ENCODE assay signal across 26 cellular contexts in genomic region chr21:36901575-36901974, GRCh38.
"Had no signal": no experiment of that assay in that cellular context is flagged by ENCODE, and none has a peak within 500 bp of the region (broad histone marks: within the 10 kb centered on the region; RNA-seq: fewer than 3 reads in every experiment).

No MANE protein-coding gene starts in this region.

- H3K4me3 Mint-ChIP-seq: activated CD8-positive, alpha-beta T cell treated with anti-CD3 and anti-CD28 coated beads for 36 hours; activated naive CD4-positive, alpha-beta T cell treated with anti-CD3 and anti-CD28 coated beads, Interleukin-2, amount 50 U/mL, for 24 hours; activated naive CD8-positive, alpha-beta T cell treated with anti-CD3 and anti-CD28 coated beads, Interleukin-2, amount 10 ng/mL, durations not matched to agents 7 days and 5 days; T-helper 1 cell treated with Interleukin-12 subunit alpha and Interleukin-12 subunit beta and Interleukin-4 antibody, amounts not matched to agents 30 μg/mL and 1 μg/mL, for 36 hours; T-helper 2 cell treated with Interferon-gamma antibody and Interleukin-4, amounts not matched to agents 5 μg/mL and 100 μg/mL, for 36 hours had no signal

- H3K4me1 ChIP-seq: body of pancreas, breast epithelium had no signal

- H3K27me3 Mint-ChIP-seq: activated CD8-positive, alpha-beta T cell treated with anti-CD3 and anti-CD28 coated beads for 36 hours; activated naive CD4-positive, alpha-beta T cell treated with anti-CD3 and anti-CD28 coated beads, Interleukin-2, amount 50 U/mL, for 24 hours; activated naive CD8-positive, alpha-beta T cell treated with anti-CD3 and anti-CD28 coated beads, Interleukin-2, amount 10 ng/mL, durations not matched to agents 7 days and 5 days had no signal

- DNase-seq: activated CD4-positive, alpha-beta T cell treated with anti-CD3 and anti-CD28 coated beads for 4 hours; activated CD4-positive, alpha-beta T cell treated with anti-CD3 and anti-CD28 coated beads, Interleukin-2, amount 50 U/mL, for 1 hour; activated CD8-positive, alpha-beta T cell treated with anti-CD3 and anti-CD28 coated beads for 36 hours; activated gamma-delta T cell; activated naive CD4-positive, alpha-beta T cell treated with Interleukin-2 at 50 U/mL for 16 hours; activated naive CD8-positive, alpha-beta T cell treated with anti-CD3 and anti-CD28 coated beads, Interleukin-2, amount 10 ng/mL, durations not matched to agents 7 days and 5 days; activated T-cell treated with anti-CD3 and anti-CD28 coated beads for 4 hours; activated T-cell treated with anti-CD3 and anti-CD28 coated beads, Interleukin-2, amount 50 U/mL, for 48 hours; body of pancreas; MM.1S; MV-4-11; NCI-H1092; NCI-H1436 treated with DMSO at 0.1 percent for 48 hours; NCI-H1694 treated with DMSO at 0.1 percent for 48 hours; NCI-H2029; NCI-H345; NCI-H524 treated with DMSO at 0.1 percent for 48 hours; SHP77 treated with DMSO at 0.1 percent for 48 hours; SK-N-SH had no signal

- H3K27ac ChIP-seq: body of pancreas, breast epithelium, KMS-11, SJSA1 had no signal

- H3K4me1 Mint-ChIP-seq: activated naive CD4-positive, alpha-beta T cell treated with anti-CD3 and anti-CD28 coated beads, Interleukin-2, amount 50 U/mL, for 24 hours had no signal

- H3K9me3 Mint-ChIP-seq: activated CD8-positive, alpha-beta T cell treated with anti-CD3 and anti-CD28 coated beads for 36 hours; activated naive CD4-positive, alpha-beta T cell treated with anti-CD3 and anti-CD28 coated beads, Interleukin-2, amount 50 U/mL, for 24 hours; activated naive CD8-positive, alpha-beta T cell treated with anti-CD3 and anti-CD28 coated beads, Interleukin-2, amount 10 ng/mL, durations not matched to agents 7 days and 5 days; activated T-helper 2 cell treated with anti-CD3 and anti-CD28 coated beads, Interferon-gamma antibody, Interleukin-2, Interleukin-4, amounts not matched to agents 10 μg/mL and 5 μg/mL and 100 μg/mL, durations not matched to agents 14 hours and 24 hours and 36 hours; T-helper 1 cell treated with Interleukin-12 subunit alpha and Interleukin-12 subunit beta and Interleukin-4 antibody, amounts not matched to agents 30 μg/mL and 1 μg/mL, for 36 hours; T-helper 2 cell treated with Interferon-gamma antibody and Interleukin-4, amounts not matched to agents 5 μg/mL and 100 μg/mL, for 36 hours had no signal

- H3K27me3 ChIP-seq: body of pancreas, breast epithelium, SJSA1 had no signal

- H3K4me3 ChIP-seq: body of pancreas, breast epithelium, SJSA1 had no signal

- H3K4me2 ChIP-seq: KMS-11, SK-N-SH had no signal

- H3K27ac Mint-ChIP-seq: activated CD8-positive, alpha-beta T cell treated with anti-CD3 and anti-CD28 coated beads for 36 hours; activated naive CD4-positive, alpha-beta T cell treated with anti-CD3 and anti-CD28 coated beads, Interleukin-2, amount 50 U/mL, for 24 hours; activated naive CD8-positive, alpha-beta T cell treated with anti-CD3 and anti-CD28 coated beads, Interleukin-2, amount 10 ng/mL, durations not matched to agents 7 days and 5 days; activated T-helper 2 cell treated with anti-CD3 and anti-CD28 coated beads, Interferon-gamma antibody, Interleukin-2, Interleukin-4, amounts not matched to agents 10 μg/mL and 5 μg/mL and 100 μg/mL, durations not matched to agents 14 hours and 24 hours and 36 hours; T-helper 1 cell treated with Interleukin-12 subunit alpha and Interleukin-12 subunit beta and Interleukin-4 antibody, amounts not matched to agents 30 μg/mL and 1 μg/mL, for 36 hours; T-helper 2 cell treated with Interferon-gamma antibody and Interleukin-4, amounts not matched to agents 5 μg/mL and 100 μg/mL, for 36 hours had no signal

- H3K9me3 ChIP-seq: body of pancreas, breast epithelium, SJSA1, SK-N-SH had no signal

- H3K36me3 ChIP-seq: SJSA1 had no signal

- H3K9ac ChIP-seq: KMS-11, SK-N-SH had no signal
